20 cellular contexts compared by ENCODE assay signal in genomic region chr6:43950731-43951062, GRCh38.
A peak's percentile ranks its signal among the peaks of the same experiment; 100 is the strongest.
DNase-seq lines count a peak whose midpoint lies in the region; ATAC-seq, FAIRE-seq and TF ChIP-seq lines count a peak whose summit lies in the region.
"Had no signal": no experiment of that assay in that cellular context is flagged by ENCODE, and none has a peak within 500 bp of the region (broad histone marks: within the 10 kb centered on the region; RNA-seq: fewer than 3 reads in every experiment).

No MANE protein-coding gene starts in this region.

- peaks cover 65% of the 10 kb centered on the region for H3K4me1 ChIP-seq in SJSA1 (replicated peaks)
- no peaks in the 10 kb centered on the region for H3K4me1 ChIP-seq in sigmoid colon

- CTCF ChIA-PET in activated CD8-positive, alpha-beta memory T cell treated with anti-CD3 and anti-CD28 coated beads, Interleukin-2, amount 10 ng/mL, durations not matched to agents 7 days and 5 days (lab: Charles Lee), result no interaction called here

- no peak overlapping the region for H3K4me3 Mint-ChIP-seq in activated CD8-positive, alpha-beta memory T cell treated with anti-CD3 and anti-CD28 coated beads, Interleukin-2, amount 10 ng/mL, durations not matched to agents 7 days and 5 days
- H3K4me3 Mint-ChIP-seq in stimulated activated effector memory CD8-positive, alpha-beta T cell treated with anti-CD3 and anti-CD28 coated beads, Interleukin-12 subunit alpha, Interleukin-12 subunit beta, amount 100 ng/mL, for 72 hours, result no peak overlapping the region
- H3K4me3 Mint-ChIP-seq: B cell; CD8-positive, alpha-beta memory T cell had no signal

- H3K27me3 ChIP-seq in SJSA1 (replicated peaks), result no peaks in the 10 kb centered on the region
- H3K27me3 ChIP-seq in sigmoid colon, result no peaks in the 10 kb centered on the region

- TF ChIP-seq POLR2A in sigmoid colon (IDR thresholded peaks at IDR 0.05) (no peak), GM12891 (IDR thresholded peaks at IDR 0.05; ENCODE audit: low read depth, low read length) (no peak)

- no peak for ATAC-seq in activated CD8-positive, alpha-beta memory T cell treated with anti-CD3 and anti-CD28 coated beads, Interleukin-2, amount 10 ng/mL, durations not matched to agents 7 days and 5 days
- ATAC-seq in stimulated activated effector memory CD8-positive, alpha-beta T cell treated with anti-CD3 and anti-CD28 coated beads, Interleukin-12 subunit alpha, Interleukin-12 subunit beta, amount 100 ng/mL, for 72 hours, result no peak

- no peaks in the 10 kb centered on the region for H3K4me1 Mint-ChIP-seq in activated CD8-positive, alpha-beta memory T cell treated with anti-CD3 and anti-CD28 coated beads, Interleukin-2, amount 10 ng/mL, durations not matched to agents 7 days and 5 days
- no peaks in the 10 kb centered on the region for H3K4me1 Mint-ChIP-seq in stimulated activated effector memory CD8-positive, alpha-beta T cell treated with anti-CD3 and anti-CD28 coated beads, Interleukin-12 subunit alpha, Interleukin-12 subunit beta, amount 100 ng/mL, for 72 hours
- H3K4me1 Mint-ChIP-seq: B cell; CD8-positive, alpha-beta memory T cell; IgD-negative memory B cell had no signal

- 89 to 92% methylated on average over 3 of the region's 3 CpGs for WGBS in sigmoid colon, 2 donors

- no peaks in the 10 kb centered on the region for H3K9me3 ChIP-seq in SJSA1 (replicated peaks)
- H3K9me3 ChIP-seq in sigmoid colon, result peaks cover 0 to 1% (median 0%) of the 10 kb centered on the region in 4 donors

- peaks cover 22% of the 10 kb centered on the region for H3K27me3 Mint-ChIP-seq in activated CD8-positive, alpha-beta memory T cell treated with anti-CD3 and anti-CD28 coated beads, Interleukin-2, amount 10 ng/mL, durations not matched to agents 7 days and 5 days

- intact Hi-C loops in sigmoid colon (cut with DNase I), result no loop called here

- no peak for FAIRE-seq in GM12891 (lab: Jason Lieb, UNC)
- FAIRE-seq: GM19239 had no signal

- H3K27ac ChIP-seq in SJSA1 (peak overlapping the region; percentile 63; the same call in 1 of the 2 replicates), sigmoid colon (no peak overlapping the region)
- H3K27ac ChIP-seq: 22Rv1, C4-2B had no signal

- TF ChIP-seq EP300 in sigmoid colon (IDR thresholded peaks at IDR 0.05), result no peak

- H3K4me3 ChIP-seq in SJSA1 (no peak overlapping the region), sigmoid colon (no peak overlapping the region)

- DNase-seq in activated CD8-positive, alpha-beta memory T cell treated with anti-CD3 and anti-CD28 coated beads for 24 hours, result peak; percentile 37
- no peak for DNase-seq in activated CD8-positive, alpha-beta memory T cell treated with anti-CD3 and anti-CD28 coated beads, Interleukin-2, amount 10 ng/mL, durations not matched to agents 7 days and 5 days
- DNase-seq in SJSA1 (ENCODE audit: low read depth in 1 of 2, low spot score in 2 of 2) (peak in 1 of 2 experiments; percentile 30), islet precursor cell (peak; percentile 39), sigmoid colon (peak; percentile 26), GM12891 (ENCODE audit: insufficient read length, low spot score) (no peak), kidney glomerular epithelial cell (lab: John Stamatoyannopoulos, UW) (no peak)
- DNase-seq in stimulated activated effector memory CD8-positive, alpha-beta T cell treated with anti-CD3 and anti-CD28 coated beads, Interleukin-12 subunit alpha, Interleukin-12 subunit beta, amount 100 ng/mL, for 72 hours (ENCODE audit: low spot score in 2 of 2), result no peak
- DNase-seq: CD8-positive, alpha-beta memory T cell; DMS79 treated with DMSO at 0.1 percent for 48 hours; NCI-H1092; NCI-H1417 treated with DMSO at 0.1 percent for 48 hours; NCI-H1694 treated with DMSO at 0.1 percent for 48 hours; NCI-H2107; NK-92 treated with Interleukin-12 subunit alpha and Interleukin-12 subunit beta, amount 100 ng/mL, for 24 hours had no signal

- H3K36me3 Mint-ChIP-seq in activated CD8-positive, alpha-beta memory T cell treated with anti-CD3 and anti-CD28 coated beads, Interleukin-2, amount 10 ng/mL, durations not matched to agents 7 days and 5 days, result no peaks in the 10 kb centered on the region
- no peaks in the 10 kb centered on the region for H3K36me3 Mint-ChIP-seq in stimulated activated effector memory CD8-positive, alpha-beta T cell treated with anti-CD3 and anti-CD28 coated beads, Interleukin-12 subunit alpha, Interleukin-12 subunit beta, amount 100 ng/mL, for 72 hours
- H3K36me3 Mint-ChIP-seq: IgD-negative memory B cell had no signal

- no peak for TF ChIP-seq CTCF in sigmoid colon (IDR thresholded peaks at IDR 0.05)

- H3K27ac Mint-ChIP-seq in activated CD8-positive, alpha-beta memory T cell treated with anti-CD3 and anti-CD28 coated beads, Interleukin-2, amount 10 ng/mL, durations not matched to agents 7 days and 5 days, result no peak overlapping the region
- H3K27ac Mint-ChIP-seq in stimulated activated effector memory CD8-positive, alpha-beta T cell treated with anti-CD3 and anti-CD28 coated beads, Interleukin-12 subunit alpha, Interleukin-12 subunit beta, amount 100 ng/mL, for 72 hours, result no peak overlapping the region
- H3K27ac Mint-ChIP-seq: B cell; CD8-positive, alpha-beta memory T cell had no signal

- H3K36me3 ChIP-seq in SJSA1 (no peaks in the 10 kb centered on the region), sigmoid colon (no peaks in the 10 kb centered on the region)

- no peaks in the 10 kb centered on the region for H3K9me3 Mint-ChIP-seq in activated CD8-positive, alpha-beta memory T cell treated with anti-CD3 and anti-CD28 coated beads, Interleukin-2, amount 10 ng/mL, durations not matched to agents 7 days and 5 days (ENCODE audit: low read depth)
- H3K9me3 Mint-ChIP-seq in stimulated activated effector memory CD8-positive, alpha-beta T cell treated with anti-CD3 and anti-CD28 coated beads, Interleukin-12 subunit alpha, Interleukin-12 subunit beta, amount 100 ng/mL, for 72 hours, result peaks cover 2% of the 10 kb centered on the region

TF ChIP-seq in GM12891, 5 proteins besides CTCF, POLR2A, EP300 and RAD21:
- TF ChIP-seq SPI1 (IDR thresholded peaks at IDR 0.05; ENCODE audit: low read depth, low read length) (no peak), POU2F2 (IDR thresholded peaks at IDR 0.05; ENCODE audit: low read depth, low read length) (no peak), PAX5 (IDR thresholded peaks at IDR 0.05; ENCODE audit: insufficient read depth, low read length, severe bottlenecking) (no peak), TAF1 (IDR thresholded peaks at IDR 0.05; ENCODE audit: low read depth, low read length) (no peak), POLR2AphosphoS5 (IDR thresholded peaks at IDR 0.05; ENCODE audit: low read depth, low read length) (no peak)

Comparison
In these comparisons a context has a peak if more than half of its experiments do, and no peak if none do; other contexts are left out.
1. DNase-seq: peak in activated CD8-positive, alpha-beta memory T cell treated with anti-CD3 and anti-CD28 coated beads for 24 hours (single experiment), islet precursor cell (single experiment) and sigmoid colon (single experiment); none in activated CD8-positive, alpha-beta memory T cell treated with anti-CD3 and anti-CD28 coated beads, Interleukin-2, amount 10 ng/mL, durations not matched to agents 7 days and 5 days (single experiment), stimulated activated effector memory CD8-positive, alpha-beta T cell treated with anti-CD3 and anti-CD28 coated beads, Interleukin-12 subunit alpha, Interleukin-12 subunit beta, amount 100 ng/mL, for 72 hours (0 of 2), GM12891 (single experiment) and kidney glomerular epithelial cell (single experiment).